22 cellular contexts compared by ENCODE assay signal in the genomic region with DNA sequence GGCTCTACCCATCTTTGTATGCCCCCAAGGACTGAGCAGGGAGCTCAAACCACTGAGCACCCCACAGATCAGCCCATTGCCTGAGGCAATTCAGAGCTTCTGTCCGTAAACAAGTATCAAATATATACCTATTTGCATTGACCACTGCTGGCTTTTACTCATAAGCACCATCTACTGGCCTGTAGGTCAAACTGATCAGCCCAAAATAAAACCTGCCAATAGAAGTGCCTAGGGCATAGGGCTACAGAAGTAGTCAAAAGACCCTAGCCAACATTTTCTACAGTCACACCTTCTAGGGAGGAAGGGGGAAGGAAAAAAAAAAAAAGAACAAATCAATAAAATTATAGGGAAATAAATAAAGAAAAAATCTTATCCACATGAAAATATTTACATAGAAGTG. TPM values are rescaled to one million over a fixed set of nuclear protein-coding genes. Genes with fewer than 3 reads are reported as not detected.
A peak's percentile ranks its signal among the peaks of the same experiment; 100 is the strongest.
DNase-seq lines count a peak whose midpoint lies in the region; ATAC-seq, FAIRE-seq and TF ChIP-seq lines count a peak whose summit lies in the region.
"Had no signal": no experiment of that assay in that cellular context is flagged by ENCODE, and none has a peak within 500 bp of the region (broad histone marks: within the 10 kb centered on the region; RNA-seq: fewer than 3 reads in every experiment).

No MANE protein-coding gene starts in this region.

- POLR2A ChIA-PET in GM12878 (lab: Charles Lee): no interaction called here

- H2AFZ ChIP-seq in GM12878 (ENCODE audit: control insufficient read depth, low read depth, low read length): no peak overlapping the region

- H3K36me3 ChIP-seq in GM12878 (ENCODE audit: control insufficient read depth in 2 of 2, insufficient read depth in 2 of 2, low read length in 1 of 2): no peaks in the 10 kb centered on the region
- H3K36me3 ChIP-seq: MG63 had no signal

- in situ Hi-C loops in GM12878 (cut with MboI): no loop called here

- H3K4me1 ChIP-seq in GM12878 (ENCODE audit: control insufficient read depth, insufficient read depth, low read length): no peaks in the 10 kb centered on the region

- H3K27me3 ChIP-seq in GM12878 (replicated peaks in 1 of 2; ENCODE audit: control insufficient read depth in 2 of 2, insufficient read depth in 2 of 2, low read length in 1 of 2): no peaks in the 10 kb centered on the region
- H3K27me3 ChIP-seq: MG63 had no signal

- CTCF ChIA-PET in GM12878 (lab: Yijun Ruan, JAX): interaction anchor here (1.0 kb wide), 1 partner anchor 89 kb away, joined by 3 read pairs; no protein-coding TSS in a partner anchor

- no peak overlapping the region for H3K4me2 ChIP-seq in GM12878 (ENCODE audit: control insufficient read depth, insufficient read depth)

- FAIRE-seq in GM12878 (lab: Jason Lieb, UNC): no peak
- FAIRE-seq: K562 had no signal

- H3K4me3 ChIP-seq in LNCaP clone FGC (ENCODE audit: low read depth, low read length) (no peak overlapping the region), GM12878 (no peak overlapping the region)
- H3K4me3 ChIP-seq: K562, MG63 had no signal

- no peaks in the 10 kb centered on the region for H3K79me2 ChIP-seq in GM12878 (ENCODE audit: control insufficient read depth, insufficient read depth, low read length)

- peak; percentile 18; the same call in 1 of the 2 replicates for TF ChIP-seq RAD21 in GM12878 (IDR thresholded peaks at IDR 0.05; ENCODE audit: insufficient read depth, low read depth, low read length)

- RAD21 ChIA-PET in GM12878 (lab: Charles Lee; ENCODE audit: unreplicated experiment): no interaction called here

- no peak for TF ChIP-seq EP300 in GM12878 (IDR thresholded peaks at IDR 0.05; ENCODE audit: borderline replicate concordance in 1 of 2, control insufficient read depth in 1 of 2, low read depth in 2 of 2, low read length in 2 of 2)

- H3K9ac ChIP-seq in GM12878 (ENCODE audit: control insufficient read depth, insufficient read depth, low read length): no peak overlapping the region

- H3K27ac ChIP-seq in C4-2B (no peak overlapping the region), GM12878 (ENCODE audit: control insufficient read depth, insufficient read depth) (no peak overlapping the region)

- no peak for DNase-seq in LNCaP clone FGC (ENCODE audit: low read depth)
- DNase-seq in GM12878 (ENCODE audit: low read depth, low spot score): no peak
- DNase-seq: AML-193; CD4-positive, CD25-positive, alpha-beta regulatory T cell; DND-41; GDM1; H9; MG63; NCI-H1417 treated with DMSO at 0.1 percent for 48 hours; NCI-H2029 treated with DMSO at 0.1 percent for 48 hours; NCI-H510A treated with DMSO at 0.1 percent for 48 hours; OCI-M1; T-cell; T1000 had no signal

- SMC1A ChIA-PET in GM12878 (lab: Charles Lee; ENCODE audit: uncharacterized antibody, unreplicated experiment): no interaction called here

- TF ChIP-seq POLR2A in GM12878 (IDR thresholded peaks at IDR 0.05; ENCODE audit: low read depth, low read length): no peak

- 0% methylated on average over 1 of the region's 1 CpG for WGBS in GM12878 (ENCODE audit: insufficient coverage, insufficient replicate concordance, low lambda C conversion rate, missing lambda C conversion rate)

- TF ChIP-seq CTCF in C4-2B (conservative IDR thresholded peaks at IDR 0.05) (peak; percentile 47), GM12873 (IDR thresholded peaks at IDR 0.05; ENCODE audit: insufficient read depth, low read depth, low read length, missing control alignments) (peak; percentile 44), LNCaP clone FGC (IDR thresholded peaks at IDR 0.05; ENCODE audit: control insufficient read depth, extremely low read depth, insufficient read depth) (peak; percentile 24), GM12878 (IDR thresholded peaks at IDR 0.05 in 2 of 3, conservative IDR thresholded peaks at IDR 0.05 in 1 of 3; ENCODE audit: control insufficient read depth in 2 of 3, extremely low read depth in 1 of 3, insufficient read depth in 1 of 3, low read depth in 3 of 3, low read length in 3 of 3) (peak; percentile 17 to 30 (median 26); a peak in 4 of 6 replicates)

- no peaks in the 10 kb centered on the region for H3K9me3 ChIP-seq in GM12878 (replicated peaks; ENCODE audit: control insufficient read depth, insufficient read depth, low read length)
- H3K9me3 ChIP-seq: MG63 had no signal

- intact Hi-C loops in GM12878 (cut with micrococcal nuclease; ENCODE audit: unreplicated experiment): no loop called here

- ATAC-seq in GM12878 (peak; percentile 41; the same call in 1 of the 3 replicates), GM18867 (IDR thresholded peaks at IDR 0.05; ENCODE audit: unreplicated experiment) (no peak), GM19035 (IDR thresholded peaks at IDR 0.05; ENCODE audit: unreplicated experiment) (no peak), GM19395 (IDR thresholded peaks at IDR 0.05; ENCODE audit: unreplicated experiment) (no peak), HG03139 (IDR thresholded peaks at IDR 0.05; ENCODE audit: unreplicated experiment) (no peak)
- ATAC-seq: K562, T-cell had no signal

- BruUV-seq in GM12878 (replicated peaks; lab: Mats Ljungman, UMichigan): no TSS peak

- H4K20me1 ChIP-seq in GM12878 (ENCODE audit: control insufficient read depth, insufficient read depth): no peaks in the 10 kb centered on the region

RNA-seq across cellular contexts. Expression of gene LCE3D, which starts 5.3 kb away (rescaled TPM):
- total RNA-seq in GM12878 (2013; cell fraction: nucleolus; rRNA removed): not detected in 2 replicates
- total RNA-seq in GM12878 (2014; rRNA removed): not detected in 2 replicates
- not detected in 2 replicates for total RNA-seq in GM12878 (2014; rRNA removed; fragmentation: Illumina TruSeq; extraction: Trizol)
- not detected in 2 replicates for total RNA-seq in GM12878 (2021)
- not detected for polyA plus RNA-seq in GM12878 (2011; ENCODE audit: low read depth)
- polyA plus RNA-seq in GM12878 (2011; rRNA removed): not detected in 2 replicates
- not detected in 2 replicates for polyA plus RNA-seq in GM12878 (2011; cell fraction: cytosol; rRNA removed)
- not detected in 2 replicates for polyA plus RNA-seq in GM12878 (2011; cell fraction: nucleus; rRNA removed)
- polyA plus RNA-seq in GM12878 (2012): not detected in 2 replicates
- not detected in 2 replicates for polyA plus RNA-seq in GM12878 (2014; fragmentation: Illumina TruSeq; extraction: Trizol)
- polyA plus RNA-seq in GM12878 (2014; fragmentation: Nextera tagmentation; extraction: Ambion mirVana): not detected
- polyA plus RNA-seq in GM12878 (2014; rRNA removed): 0.27 TPM in 1 of 2 replicates, not detected in the other
- not detected for polyA plus RNA-seq in GM12878 (2016; fragmentation: Nextera tagmentation; extraction: Ambion mirVana)
- polyA minus RNA-seq in GM12878 (2011; rRNA and poly(A)+ RNA removed): not detected in 2 replicates
- not detected in 2 replicates for polyA minus RNA-seq in GM12878 (2011; cell fraction: cytosol; rRNA and poly(A)+ RNA removed)
- not detected in 2 replicates for polyA minus RNA-seq in GM12878 (2011; cell fraction: nucleus; rRNA and poly(A)+ RNA removed)
- total RNA-seq: A673; CD4-positive, CD25-positive, alpha-beta regulatory T cell; H9; K562; T-cell had no signal
- polyA plus RNA-seq: CD4-positive, CD25-positive, alpha-beta regulatory T cell; K562 had no signal

RNA-seq across cellular contexts. Expression of gene LCE3C, which starts 14.4 kb away (rescaled TPM):
- not detected in 2 replicates for total RNA-seq in GM12878 (2013; cell fraction: nucleolus; rRNA removed)
- total RNA-seq in GM12878 (2014; rRNA removed) (not detected in 2 replicates), GM12878 (2014; rRNA removed; fragmentation: Illumina TruSeq; extraction: Trizol) (not detected in 2 replicates), GM12878 (2021) (not detected in 2 replicates)
- polyA plus RNA-seq in GM12878 (2011; ENCODE audit: low read depth): not detected
- polyA plus RNA-seq in GM12878 (2011; rRNA removed) (not detected in 2 replicates), GM12878 (2014; fragmentation: Illumina TruSeq; extraction: Trizol) (not detected in 2 replicates), GM12878 (2014; fragmentation: Nextera tagmentation; extraction: Ambion mirVana) (not detected), GM12878 (2014; rRNA removed) (not detected in 2 replicates), GM12878 (2016; fragmentation: Nextera tagmentation; extraction: Ambion mirVana) (not detected)
- not detected in 2 replicates for polyA plus RNA-seq in GM12878 (2011; cell fraction: cytosol; rRNA removed)
- not detected in 2 replicates for polyA plus RNA-seq in GM12878 (2011; cell fraction: nucleus; rRNA removed)
- polyA plus RNA-seq in GM12878 (2012): not detected in 2 replicates
- polyA minus RNA-seq in GM12878 (2011; rRNA and poly(A)+ RNA removed): not detected in 2 replicates
- not detected in 2 replicates for polyA minus RNA-seq in GM12878 (2011; cell fraction: cytosol; rRNA and poly(A)+ RNA removed)
- polyA minus RNA-seq in GM12878 (2011; cell fraction: nucleus; rRNA and poly(A)+ RNA removed): not detected in 2 replicates
- total RNA-seq: A673; CD4-positive, CD25-positive, alpha-beta regulatory T cell; H9; K562; T-cell had no signal
- polyA plus RNA-seq: CD4-positive, CD25-positive, alpha-beta regulatory T cell; K562 had no signal

RNA-seq across cellular contexts. Expression of gene LCE3E, which starts 19.0 kb away (rescaled TPM):
- total RNA-seq in GM12878 (2013; cell fraction: nucleolus; rRNA removed): not detected in 2 replicates
- total RNA-seq in GM12878 (2014; rRNA removed) (not detected in 2 replicates), GM12878 (2014; rRNA removed; fragmentation: Illumina TruSeq; extraction: Trizol) (not detected in 2 replicates), GM12878 (2021) (not detected in 2 replicates)
- not detected for polyA plus RNA-seq in GM12878 (2011; ENCODE audit: low read depth)
- polyA plus RNA-seq in GM12878 (2011; rRNA removed) (not detected in 2 replicates), GM12878 (2014; fragmentation: Illumina TruSeq; extraction: Trizol) (not detected in 2 replicates), GM12878 (2014; fragmentation: Nextera tagmentation; extraction: Ambion mirVana) (not detected), GM12878 (2014; rRNA removed) (not detected in 2 replicates), GM12878 (2016; fragmentation: Nextera tagmentation; extraction: Ambion mirVana) (not detected)
- polyA plus RNA-seq in GM12878 (2011; cell fraction: cytosol; rRNA removed): not detected in 2 replicates
- polyA plus RNA-seq in GM12878 (2011; cell fraction: nucleus; rRNA removed): not detected in 2 replicates
- polyA plus RNA-seq in GM12878 (2012): not detected in 2 replicates
- polyA minus RNA-seq in GM12878 (2011; rRNA and poly(A)+ RNA removed): not detected in 2 replicates
- polyA minus RNA-seq in GM12878 (2011; cell fraction: cytosol; rRNA and poly(A)+ RNA removed): not detected in 2 replicates
- not detected in 2 replicates for polyA minus RNA-seq in GM12878 (2011; cell fraction: nucleus; rRNA and poly(A)+ RNA removed)
- total RNA-seq: A673; CD4-positive, CD25-positive, alpha-beta regulatory T cell; H9; K562; T-cell had no signal
- polyA plus RNA-seq: CD4-positive, CD25-positive, alpha-beta regulatory T cell; K562 had no signal

RNA-seq across cellular contexts. Expression of gene LCE3B, which starts 28.0 kb away (rescaled TPM):
- total RNA-seq in GM12878 (2013; cell fraction: nucleolus; rRNA removed): not detected in 2 replicates
- total RNA-seq in GM12878 (2014; rRNA removed) (not detected in 2 replicates), GM12878 (2014; rRNA removed; fragmentation: Illumina TruSeq; extraction: Trizol) (not detected in 2 replicates), GM12878 (2021) (not detected in 2 replicates)
- polyA plus RNA-seq in GM12878 (2011; ENCODE audit: low read depth): not detected
- polyA plus RNA-seq in GM12878 (2011; rRNA removed) (not detected in 2 replicates), GM12878 (2014; fragmentation: Illumina TruSeq; extraction: Trizol) (not detected in 2 replicates), GM12878 (2014; fragmentation: Nextera tagmentation; extraction: Ambion mirVana) (not detected), GM12878 (2014; rRNA removed) (not detected in 2 replicates), GM12878 (2016; fragmentation: Nextera tagmentation; extraction: Ambion mirVana) (not detected)
- polyA plus RNA-seq in GM12878 (2011; cell fraction: cytosol; rRNA removed): not detected in 2 replicates
- not detected in 2 replicates for polyA plus RNA-seq in GM12878 (2011; cell fraction: nucleus; rRNA removed)
- not detected in 2 replicates for polyA plus RNA-seq in GM12878 (2012)
- polyA minus RNA-seq in GM12878 (2011; rRNA and poly(A)+ RNA removed): not detected in 2 replicates
- polyA minus RNA-seq in GM12878 (2011; cell fraction: cytosol; rRNA and poly(A)+ RNA removed): not detected in 2 replicates
- not detected in 2 replicates for polyA minus RNA-seq in GM12878 (2011; cell fraction: nucleus; rRNA and poly(A)+ RNA removed)
- total RNA-seq: A673; CD4-positive, CD25-positive, alpha-beta regulatory T cell; H9; K562; T-cell had no signal
- polyA plus RNA-seq: CD4-positive, CD25-positive, alpha-beta regulatory T cell; K562 had no signal

RNA-seq across cellular contexts. Expression of gene LCE3A, which starts 37.3 kb away (rescaled TPM):
- total RNA-seq in GM12878 (2013; cell fraction: nucleolus; rRNA removed): not detected in 2 replicates
- total RNA-seq in GM12878 (2014; rRNA removed): not detected in 2 replicates
- not detected in 2 replicates for total RNA-seq in GM12878 (2014; rRNA removed; fragmentation: Illumina TruSeq; extraction: Trizol)
- total RNA-seq in GM12878 (2021): not detected in 2 replicates
- not detected for polyA plus RNA-seq in GM12878 (2011; ENCODE audit: low read depth)
- not detected in 2 replicates for polyA plus RNA-seq in GM12878 (2011; rRNA removed)
- polyA plus RNA-seq in GM12878 (2011; cell fraction: cytosol; rRNA removed): not detected in 2 replicates
- not detected in 2 replicates for polyA plus RNA-seq in GM12878 (2011; cell fraction: nucleus; rRNA removed)
- polyA plus RNA-seq in GM12878 (2012): not detected in 2 replicates
- not detected in 2 replicates for polyA plus RNA-seq in GM12878 (2014; fragmentation: Illumina TruSeq; extraction: Trizol)
- not detected for polyA plus RNA-seq in GM12878 (2014; fragmentation: Nextera tagmentation; extraction: Ambion mirVana)
- polyA plus RNA-seq in GM12878 (2014; rRNA removed): not detected in 2 replicates
- not detected for polyA plus RNA-seq in GM12878 (2016; fragmentation: Nextera tagmentation; extraction: Ambion mirVana)
- polyA minus RNA-seq in GM12878 (2011; rRNA and poly(A)+ RNA removed): not detected in 2 replicates
- polyA minus RNA-seq in GM12878 (2011; cell fraction: cytosol; rRNA and poly(A)+ RNA removed): not detected in 2 replicates
- not detected in 2 replicates for polyA minus RNA-seq in GM12878 (2011; cell fraction: nucleus; rRNA and poly(A)+ RNA removed)
- total RNA-seq: A673; CD4-positive, CD25-positive, alpha-beta regulatory T cell; H9; K562; T-cell had no signal
- polyA plus RNA-seq: CD4-positive, CD25-positive, alpha-beta regulatory T cell; K562 had no signal
